10 cellular contexts compared by ENCODE assay signal in genomic region chr2:47401789-47402554, GRCh38. TPM values are rescaled to one million over a fixed set of nuclear protein-coding genes. Genes with fewer than 3 reads are reported as not detected.
DNase-seq lines count a peak whose midpoint lies in the region; ATAC-seq, FAIRE-seq and TF ChIP-seq lines count a peak whose summit lies in the region.
"Had no signal": no experiment of that assay in that cellular context is flagged by ENCODE, and none has a peak within 500 bp of the region (broad histone marks: within the 10 kb centered on the region; RNA-seq: fewer than 3 reads in every experiment).

No MANE protein-coding gene starts in this region.

- peak overlapping the region; percentile 96 for H3K27ac Mint-ChIP-seq in activated CD4-positive, alpha-beta T cell treated with anti-CD3 and anti-CD28 coated beads, Interleukin-2, amount 10 ng/mL, durations not matched to agents 24 days and 14 days
- peak overlapping the region; percentile 85 to 96 (median 92) for H3K27ac Mint-ChIP-seq in immature natural killer cell

- H3K9me3 Mint-ChIP-seq in activated CD4-positive, alpha-beta T cell treated with anti-CD3 and anti-CD28 coated beads, Interleukin-2, amount 10 ng/mL, durations not matched to agents 24 days and 14 days: no peaks in the 10 kb centered on the region
- H3K9me3 Mint-ChIP-seq in immature natural killer cell: no peaks in the 10 kb centered on the region

- H3K9me3 ChIP-seq in stomach smooth muscle (ENCODE audit: control insufficient read depth in 2 of 2, low read length in 2 of 2): no peaks in the 10 kb centered on the region

- H3K9ac ChIP-seq in stomach smooth muscle (ENCODE audit: low read length in 2 of 2): peak overlapping the region; percentile 34 to 64

- H3K27me3 Mint-ChIP-seq in activated CD4-positive, alpha-beta T cell treated with anti-CD3 and anti-CD28 coated beads, Interleukin-2, amount 10 ng/mL, durations not matched to agents 24 days and 14 days: no peaks in the 10 kb centered on the region
- peaks cover 7 to 11% (median 8%) of the 10 kb centered on the region in 3 donors for H3K27me3 Mint-ChIP-seq in immature natural killer cell (ENCODE audit: low read depth in 3 of 3)

- no peak for ATAC-seq in HG03354 (IDR thresholded peaks at IDR 0.05; ENCODE audit: poor library complexity, severe bottlenecking, unreplicated experiment)

- DNase-seq in activated CD4-positive, alpha-beta T cell treated with anti-CD3 and anti-CD28 coated beads, Interleukin-2, amount 10 ng/mL, durations not matched to agents 24 days and 14 days: no peak
- no peak for DNase-seq in activated CD4-positive, alpha-beta T cell treated with anti-CD3 and anti-CD28 coated beads, Interleukin-2, amount 50 U/mL, for 4 hours
- DNase-seq in activated CD8-positive, alpha-beta memory T cell treated with anti-CD3 and anti-CD28 coated beads, Interleukin-2, amount 50 U/mL, for 48 hours: peak; percentile 48
- no peak for DNase-seq in immature natural killer cell
- no peak for DNase-seq in DMS79 treated with DMSO at 0.1 percent for 48 hours (lab: John Stamatoyannopoulos, UW)
- no peak for DNase-seq in D721Med (ENCODE audit: insufficient read length, low spot score)

- FAIRE-seq in D721Med (lab: Jason Lieb, UNC): no peak
- FAIRE-seq: endometrium had no signal

- H3K4me1 ChIP-seq in stomach smooth muscle (ENCODE audit: control insufficient read depth, insufficient read depth, low read length): peaks cover 13% of the 10 kb centered on the region

- peak overlapping the region; percentile 97 for H3K4me3 Mint-ChIP-seq in activated CD4-positive, alpha-beta T cell treated with anti-CD3 and anti-CD28 coated beads, Interleukin-2, amount 10 ng/mL, durations not matched to agents 24 days and 14 days
- peak overlapping the region; percentile 86 to 99 (median 97) for H3K4me3 Mint-ChIP-seq in immature natural killer cell

- peaks cover 24% of the 10 kb centered on the region for H3K4me1 Mint-ChIP-seq in activated CD4-positive, alpha-beta T cell treated with anti-CD3 and anti-CD28 coated beads, Interleukin-2, amount 10 ng/mL, durations not matched to agents 24 days and 14 days
- peaks cover 26 to 30% of the 10 kb centered on the region in 2 donors for H3K4me1 Mint-ChIP-seq in immature natural killer cell

- H3K36me3 Mint-ChIP-seq in activated CD4-positive, alpha-beta T cell treated with anti-CD3 and anti-CD28 coated beads, Interleukin-2, amount 10 ng/mL, durations not matched to agents 24 days and 14 days (ENCODE audit: low read depth): peaks cover 24% of the 10 kb centered on the region
- peaks cover 0 to 7% (median 4%) of the 10 kb centered on the region in 3 donors for H3K36me3 Mint-ChIP-seq in immature natural killer cell

- H3K27ac ChIP-seq in stomach smooth muscle (ENCODE audit: low read length): no peak overlapping the region

- peak overlapping the region; percentile 75 to 95 for H3K4me3 ChIP-seq in stomach smooth muscle (ENCODE audit: low read length in 2 of 2)

- H3K36me3 ChIP-seq in stomach smooth muscle (ENCODE audit: control insufficient read depth in 2 of 2, insufficient read depth in 2 of 2, low read length in 2 of 2): no peaks in the 10 kb centered on the region

- intact Hi-C loops in activated CD4-positive, alpha-beta T cell treated with anti-CD3 and anti-CD28 coated beads, Interleukin-2, amount 10 ng/mL, durations not matched to agents 24 days and 14 days (cut with micrococcal nuclease): loop anchor here (2.0 to 5.0 kb wide), 4 partner anchors 381 to 505 kb away; partner anchors contain the start of genes FBXO11, MCFD2 and MSH6

- TF ChIP-seq CTCF in D721Med (IDR thresholded peaks at IDR 0.05; ENCODE audit: insufficient read depth, missing control alignments): no peak

- no peaks in the 10 kb centered on the region for H3K27me3 ChIP-seq in stomach smooth muscle (ENCODE audit: control insufficient read depth in 1 of 2, insufficient read depth in 2 of 2, low read length in 2 of 2)

RNA-seq across cellular contexts. Expression of gene MSH2, which starts 1.0 kb away (rescaled TPM):
- 79.7 and 79.8 TPM in 2 replicates for total RNA-seq in activated CD4-positive, alpha-beta T cell treated with anti-CD3 and anti-CD28 coated beads, Interleukin-2, amount 10 ng/mL, durations not matched to agents 24 days and 14 days
- 10 to 100 TPM; 22.9 to 34.2 (median 27.5) TPM for polyA plus RNA-seq in immature natural killer cell

RNA-seq across cellular contexts. Expression of gene EPCAM, which starts 32.9 kb away (rescaled TPM):
- total RNA-seq in activated CD4-positive, alpha-beta T cell treated with anti-CD3 and anti-CD28 coated beads, Interleukin-2, amount 10 ng/mL, durations not matched to agents 24 days and 14 days: not detected in 2 replicates
- polyA plus RNA-seq in immature natural killer cell: not detected
- total RNA-seq: LHCN-M2 had no signal
